18 cellular contexts compared by ENCODE assay signal in the genomic region with DNA sequence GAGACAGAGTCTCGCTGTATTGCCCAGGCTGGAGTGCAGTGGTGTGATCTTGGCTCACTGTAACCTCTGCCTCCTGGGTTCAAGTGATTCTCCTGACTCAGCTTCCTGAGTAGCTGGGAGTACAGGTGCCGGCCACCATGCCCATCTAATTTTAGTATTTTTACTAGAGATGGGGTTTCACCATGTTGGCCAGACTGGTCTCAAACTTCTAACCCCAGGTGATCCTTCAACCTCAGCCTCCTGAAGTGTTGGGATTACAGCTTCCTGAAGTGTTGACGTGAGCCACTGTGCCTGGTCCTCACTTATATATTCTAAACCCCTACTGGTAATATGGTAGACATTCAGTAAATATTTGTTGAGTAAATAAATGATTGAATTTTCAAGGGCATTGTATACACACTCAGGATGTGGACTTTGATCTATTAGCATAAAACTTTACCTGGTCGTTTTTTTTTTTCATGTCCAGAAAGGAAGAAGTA.
"Had no signal": no experiment of that assay in that cellular context is flagged by ENCODE, and none has a peak within 500 bp of the region (broad histone marks: within the 10 kb centered on the region; RNA-seq: fewer than 3 reads in every experiment).

No MANE protein-coding gene starts in this region.

- H3K27ac ChIP-seq: esophagus squamous epithelium, heart right ventricle, parathyroid adenoma, right lobe of liver, spleen had no signal

- DNase-seq: activated CD4-positive, alpha-beta T cell treated with anti-CD3 and anti-CD28 coated beads, Interleukin-2, amount 10 ng/mL, durations not matched to agents 24 days and 14 days; activated CD4-positive, CD25-positive, alpha-beta regulatory T cell; activated CD8-positive, alpha-beta T cell treated with anti-CD3 and anti-CD28 coated beads for 36 hours; activated naive CD4-positive, alpha-beta T cell; activated naive CD8-positive, alpha-beta T cell treated with anti-CD3 and anti-CD28 coated beads, Interleukin-2, amount 10 ng/mL, durations not matched to agents 7 days and 5 days; activated T-cell treated with anti-CD3 and anti-CD28 coated beads, Interleukin-2, amount 50 U/mL, for 1 hour; amygdala; dermis blood vessel endothelial cell; effector memory CD4-positive, alpha-beta T cell; esophagus squamous epithelium; heart right ventricle; kidney glomerular epithelial cell; natural killer cell; right lobe of liver; spleen; stimulated activated naive B cell treated with anti-CD40 and anti-IgM and Interleukin-4, amounts not matched to agents 10 μg/mL and 1 μg/mL and 100 μg/mL, for 72 hours had no signal

- H3K36me3 ChIP-seq: esophagus squamous epithelium, right lobe of liver, spleen had no signal

- ATAC-seq: activated CD8-positive, alpha-beta T cell treated with anti-CD3 and anti-CD28 coated beads for 36 hours; activated T-helper 17 cell treated with anti-CD3 and anti-CD28 coated beads, Interleukin-2, amount 50 U/mL, for 72 hours; heart right ventricle; natural killer cell; stimulated activated naive B cell treated with anti-CD40 and anti-IgM and Interleukin-4, amounts not matched to agents 10 μg/mL and 1 μg/mL and 100 μg/mL, for 72 hours had no signal

- H3K4me1 ChIP-seq: esophagus squamous epithelium, heart right ventricle, parathyroid adenoma, right lobe of liver, spleen had no signal

- H3K4me3 ChIP-seq: esophagus squamous epithelium, heart right ventricle, right lobe of liver, spleen had no signal

- H3K27me3 ChIP-seq: esophagus squamous epithelium, heart right ventricle, right lobe of liver, spleen had no signal

- H3K9me3 ChIP-seq: esophagus squamous epithelium, right lobe of liver, spleen had no signal
